Comparison of ENCODE assay signal across 8 cellular contexts in genomic region chr12:754871-755562, GRCh38. TPM values are rescaled to one million over a fixed set of nuclear protein-coding genes. Genes with fewer than 3 reads are reported as not detected.
DNase-seq lines count a peak whose midpoint lies in the region; ATAC-seq and TF ChIP-seq lines count a peak whose summit lies in the region.

No MANE protein-coding gene starts in this region.

- H3F3A ChIP-seq in SK-N-SH (replicated peaks; ENCODE audit: insufficient read depth), result peaks cover 24% of the 10 kb centered on the region

- H3K9ac ChIP-seq in SK-N-SH, result peak overlapping the region; percentile 90; the same call in 1 of the 2 replicates

- no peaks in the 10 kb centered on the region for H3K27me3 ChIP-seq in SK-N-SH (ENCODE audit: insufficient read depth)
- no peaks in the 10 kb centered on the region for H3K27me3 ChIP-seq in dorsolateral prefrontal cortex
- H3K27me3 ChIP-seq in muscle layer of duodenum (ENCODE audit: low read depth, low read length), result no peaks in the 10 kb centered on the region

- no peaks in the 10 kb centered on the region for H3K9me2 ChIP-seq in SK-N-SH

- H3K79me2 ChIP-seq in SK-N-SH (ENCODE audit: insufficient read depth), result peaks cover 71% of the 10 kb centered on the region

- TF ChIP-seq EP300 in SK-N-SH (IDR thresholded peaks at IDR 0.05; ENCODE audit: borderline replicate concordance in 1 of 2, low read depth in 1 of 2, low read length in 1 of 2), result no peak

- peak; percentile 58 for TF ChIP-seq CTCF in SK-N-SH (IDR thresholded peaks at IDR 0.05)
- TF ChIP-seq CTCF in dorsolateral prefrontal cortex (IDR thresholded peaks at IDR 0.05 in 54 of 56, conservative IDR thresholded peaks at IDR 0.05 in 2 of 56; ENCODE audit: low read depth in 1 of 56, partially characterized antibody in 56 of 56), result peak in 50 of 56 donors; percentile 13 to 65 (median 42)

- peak overlapping the region; percentile 95 for H3K4me2 ChIP-seq in SK-N-SH

- 0 out of 2 replicates have a peak, but pooled peaks have one; percentile 17 for TF ChIP-seq RAD21 in SK-N-SH (IDR thresholded peaks at IDR 0.05; ENCODE audit: low read length)

- peaks cover 2 to 11% of the 10 kb centered on the region in 2 experiments for H3K36me3 ChIP-seq in SK-N-SH (replicated peaks in 1 of 2; ENCODE audit: control insufficient read depth in 1 of 2, insufficient read depth in 2 of 2, low read length in 1 of 2)
- H3K36me3 ChIP-seq in muscle layer of duodenum (ENCODE audit: control insufficient read depth in 1 of 2, insufficient read depth in 2 of 2, low read length in 2 of 2), result peaks cover 0 to 3% of the 10 kb centered on the region in 2 donors

- POLR2A ChIA-PET in SK-N-SH (lab: Yijun Ruan, JAX), result no interaction called here

- 5% methylated on average over 7 of the region's 7 CpGs for WGBS in SK-N-SH (ENCODE audit: low lambda C conversion rate)

- intact Hi-C loops in dorsolateral prefrontal cortex (cut with DNase I), result loop anchor here (2.0 to 10.0 kb wide), 9 partner anchors 53 to 840 kb away; partner anchors contain the start of genes ERC1 (in 1 of the 2), FBXL14 (in 1 of the 2), NINJ2 (in 1 of the 2) and RAD52 (in 1 of the 2)

- H2AFZ ChIP-seq in SK-N-SH (ENCODE audit: low read depth), result no peak overlapping the region

- peak overlapping the region; percentile 78 to 89 for H3K4me3 ChIP-seq in SK-N-SH (ENCODE audit: low read depth in 2 of 2, low read length in 1 of 2)
- H3K4me3 ChIP-seq in dorsolateral prefrontal cortex, result peak overlapping the region; percentile 57 to 95 (median 87)
- H3K4me3 ChIP-seq in muscle layer of duodenum (ENCODE audit: low read depth in 1 of 2, low read length in 2 of 2), result peak overlapping the region; percentile 89 to 92

- H3K4me1 ChIP-seq in SK-N-SH (ENCODE audit: control insufficient read depth in 1 of 2, insufficient read depth in 2 of 2, low read depth in 1 of 2, low read length in 1 of 2) (peaks cover 14 to 16% of the 10 kb centered on the region in 2 experiments; a peak in 3 of 4 replicates), muscle layer of duodenum (ENCODE audit: control insufficient read depth in 1 of 2, insufficient read depth in 2 of 2, low read length in 2 of 2) (peaks cover 17 to 31% of the 10 kb centered on the region in 2 donors)

- ATAC-seq in GM21529 (IDR thresholded peaks at IDR 0.05; ENCODE audit: unreplicated experiment), result no peak

- CTCF ChIA-PET in SK-N-SH (lab: Yijun Ruan, JAX), result interaction anchor here (0.6 to 8.1 kb wide), 18 partner anchors 10 to 187 kb away, joined by 3 to 136 read pairs (median 3); no protein-coding TSS in a partner anchor

- H3K27ac ChIP-seq in SK-N-SH (ENCODE audit: low read depth in 2 of 2, low read length in 1 of 2), result peak overlapping the region; percentile 28 to 86
- peak overlapping the region in 56 of 59 donors; percentile 43 to 100 (median 99) for H3K27ac ChIP-seq in dorsolateral prefrontal cortex
- peak overlapping the region; percentile 77 for H3K27ac ChIP-seq in muscle layer of duodenum (ENCODE audit: low read length)

- no peaks in the 10 kb centered on the region for H3K9me3 ChIP-seq in SK-N-SH
- H3K9me3 ChIP-seq in muscle layer of duodenum (ENCODE audit: control insufficient read depth in 1 of 2, low read length in 2 of 2), result no peaks in the 10 kb centered on the region

- DNase-seq in DMS 273 (lab: John Stamatoyannopoulos, UW; ENCODE audit: unreplicated experiment) (peak; percentile 64), DMS 273 treated with DMSO at 0.1 percent for 48 hours (lab: John Stamatoyannopoulos, UW) (no peak), HT-29 (ENCODE audit: low spot score) (peak; percentile 65), SK-N-SH (peak; percentile 58), dorsolateral prefrontal cortex (no peak), NCI-H128 (lab: John Stamatoyannopoulos, UW; ENCODE audit: unreplicated experiment) (no peak)

- peaks cover 67% of the 10 kb centered on the region for H4K20me1 ChIP-seq in SK-N-SH (ENCODE audit: insufficient read depth)

TF ChIP-seq in SK-N-SH, 30 proteins besides CTCF, POLR2A, EP300 and RAD21:
- TF ChIP-seq, protein P1, sequence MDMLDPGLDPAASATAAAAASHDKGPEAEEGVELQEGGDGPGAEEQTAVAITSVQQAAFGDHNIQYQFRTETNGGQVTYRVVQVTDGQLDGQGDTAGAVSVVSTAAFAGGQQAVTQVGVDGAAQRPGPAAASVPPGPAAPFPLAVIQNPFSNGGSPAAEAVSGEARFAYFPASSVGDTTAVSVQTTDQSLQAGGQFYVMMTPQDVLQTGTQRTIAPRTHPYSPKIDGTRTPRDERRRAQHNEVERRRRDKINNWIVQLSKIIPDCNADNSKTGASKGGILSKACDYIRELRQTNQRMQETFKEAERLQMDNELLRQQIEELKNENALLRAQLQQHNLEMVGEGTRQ (IDR thresholded peaks at IDR 0.05; ENCODE audit: borderline replicate concordance, low read depth, low read length), result no peak
- TF ChIP-seq, protein P2, sequence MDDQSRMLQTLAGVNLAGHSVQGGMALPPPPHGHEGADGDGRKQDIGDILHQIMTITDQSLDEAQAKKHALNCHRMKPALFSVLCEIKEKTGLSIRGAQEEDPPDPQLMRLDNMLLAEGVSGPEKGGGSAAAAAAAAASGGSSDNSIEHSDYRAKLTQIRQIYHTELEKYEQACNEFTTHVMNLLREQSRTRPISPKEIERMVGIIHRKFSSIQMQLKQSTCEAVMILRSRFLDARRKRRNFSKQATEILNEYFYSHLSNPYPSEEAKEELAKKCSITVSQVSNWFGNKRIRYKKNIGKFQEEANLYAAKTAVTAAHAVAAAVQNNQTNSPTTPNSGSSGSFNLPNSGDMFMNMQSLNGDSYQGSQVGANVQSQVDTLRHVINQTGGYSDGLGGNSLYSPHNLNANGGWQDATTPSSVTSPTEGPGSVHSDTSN (IDR thresholded peaks at IDR 0.05), result peak; percentile 26; the same call in 1 of the 2 replicates
- TF ChIP-seq MAX (IDR thresholded peaks at IDR 0.05; ENCODE audit: low read depth) (peak; percentile 44; the same call in 1 of the 2 replicates), SIN3A (IDR thresholded peaks at IDR 0.05; ENCODE audit: borderline replicate concordance, low read depth, low read length) (peak; percentile 85)

RNA-seq across cellular contexts. Expression of gene WNK1, which starts 2.6 kb away (rescaled TPM):
- total RNA-seq in HT-29 (2014; rRNA removed; shearing (Covaris generic)), result 74.1 and 89.6 TPM in 2 replicates
- polyA plus RNA-seq in SK-N-SH (2012; rRNA removed), result 28.8 and 30.5 TPM in 2 replicates
- 17.4 and 26.0 TPM in 2 replicates for polyA plus RNA-seq in SK-N-SH (2012; cell fraction: cytosol; rRNA removed)
- polyA plus RNA-seq in SK-N-SH (2012; cell fraction: nucleus; rRNA removed), result 43.2 and 69.2 TPM in 2 replicates
- 100 to 1,000 TPM; 266 to 597 (median 370) TPM for total RNA-seq in dorsolateral prefrontal cortex

Comparison
In these comparisons a context has a peak if more than half of its experiments do, and no peak if none do; other contexts are left out.
1. DNase-seq: peak in DMS 273 (single experiment), HT-29 (single experiment) and SK-N-SH (single experiment); none in DMS 273 treated with DMSO at 0.1 percent for 48 hours (single experiment), dorsolateral prefrontal cortex (0 of 10) and NCI-H128 (single experiment).
2. Peak in every context shown above with its lines, with median percentiles within 50 percentile points of each other: H3K27ac ChIP-seq and H3K4me3 ChIP-seq.